In the genomic region with DNA sequence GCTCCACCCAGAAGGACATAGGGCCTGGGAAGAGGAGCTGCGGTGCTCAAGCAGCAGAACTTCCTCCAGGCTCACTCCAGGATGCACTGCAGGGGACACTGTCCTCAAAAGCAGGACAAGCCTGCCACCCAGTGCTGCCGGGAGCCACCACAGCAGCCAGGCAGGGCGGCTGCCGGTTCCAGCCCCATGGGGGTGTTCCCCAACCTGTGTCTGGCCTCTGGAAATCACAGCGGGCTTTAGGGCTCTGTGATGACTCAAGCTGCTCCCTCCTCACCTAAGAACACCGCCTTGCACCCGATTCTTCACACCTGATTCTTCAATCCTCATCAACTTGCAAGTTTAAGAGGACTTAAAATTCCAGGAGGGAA, we compare ENCODE assay signal across 11 cellular contexts.
A peak's percentile ranks its signal among the peaks of the same experiment; 100 is the strongest.
DNase-seq lines count a peak whose midpoint lies in the region; ATAC-seq and TF ChIP-seq lines count a peak whose summit lies in the region.
"Had no signal": no experiment of that assay in that cellular context is flagged by ENCODE, and none has a peak within 500 bp of the region (broad histone marks: within the 10 kb centered on the region; RNA-seq: fewer than 3 reads in every experiment).

No MANE protein-coding gene starts in this region.

- H3K4me3 ChIP-seq in OCI-LY3 (ENCODE audit: low read length), result no peak overlapping the region
- H3K4me3 ChIP-seq in upper lobe of right lung, result no peak overlapping the region
- no peak overlapping the region for H3K4me3 ChIP-seq in naive thymus-derived CD4-positive, alpha-beta T cell (ENCODE audit: low read length)
- H3K4me3 ChIP-seq: skin epidermis had no signal

- H3K27me3 Mint-ChIP-seq in central memory CD8-positive, alpha-beta T cell, result peaks cover 58% of the 10 kb centered on the region
- peaks cover 7 to 47% (median 34%) of the 10 kb centered on the region in 5 donors for H3K27me3 Mint-ChIP-seq in naive thymus-derived CD4-positive, alpha-beta T cell

- no peaks in the 10 kb centered on the region for H3K36me3 Mint-ChIP-seq in central memory CD8-positive, alpha-beta T cell (ENCODE audit: insufficient read depth)
- H3K36me3 Mint-ChIP-seq in naive thymus-derived CD4-positive, alpha-beta T cell, result no peaks in the 10 kb centered on the region
- H3K36me3 Mint-ChIP-seq: brain had no signal

- H4K20me1 ChIP-seq in OCI-LY3 (ENCODE audit: insufficient read depth, low read length), result no peaks in the 10 kb centered on the region

- intact Hi-C loops in upper lobe of right lung (cut with DNase I), result no loop called here
- intact Hi-C loops in naive thymus-derived CD4-positive, alpha-beta T cell (cut with micrococcal nuclease), result no loop called here

- H3K27me3 ChIP-seq in OCI-LY3 (ENCODE audit: low read depth, low read length), result peaks cover 7% of the 10 kb centered on the region
- H3K27me3 ChIP-seq in upper lobe of right lung, result peaks cover 19% of the 10 kb centered on the region
- no peaks in the 10 kb centered on the region for H3K27me3 ChIP-seq in naive thymus-derived CD4-positive, alpha-beta T cell (ENCODE audit: control insufficient read depth in 2 of 2, insufficient read depth in 2 of 2, low read length in 2 of 2)

- no peaks in the 10 kb centered on the region for H3K4me1 ChIP-seq in OCI-LY3 (ENCODE audit: low read length)
- H3K4me1 ChIP-seq in upper lobe of right lung, result peaks cover under 1% of the 10 kb centered on the region
- H3K4me1 ChIP-seq in naive thymus-derived CD4-positive, alpha-beta T cell (ENCODE audit: control insufficient read depth in 2 of 2, insufficient read depth in 2 of 2, low read length in 2 of 2), result no peaks in the 10 kb centered on the region

- no peaks in the 10 kb centered on the region for H3K36me3 ChIP-seq in OCI-LY3 (replicated peaks; ENCODE audit: low read depth, low read length)
- no peaks in the 10 kb centered on the region for H3K36me3 ChIP-seq in upper lobe of right lung
- H3K36me3 ChIP-seq in naive thymus-derived CD4-positive, alpha-beta T cell (ENCODE audit: control insufficient read depth in 2 of 3, insufficient read depth in 3 of 3, low read length in 3 of 3), result no peaks in the 10 kb centered on the region

- DNase-seq in 8988T, result peak; percentile 59
- peak; percentile 12 for DNase-seq in EH (ENCODE audit: low read depth)
- DNase-seq in central memory CD8-positive, alpha-beta T cell (ENCODE audit: low spot score in 2 of 2), result no peak
- no peak for DNase-seq in upper lobe of right lung
- DNase-seq in NCI-H526 treated with DMSO at 0.1 percent for 48 hours (lab: John Stamatoyannopoulos, UW), result no peak
- no peak for DNase-seq in naive thymus-derived CD4-positive, alpha-beta T cell
- DNase-seq: trophoblast cell had no signal

- H3K27ac Mint-ChIP-seq in central memory CD8-positive, alpha-beta T cell (ENCODE audit: low read depth), result no peak overlapping the region
- no peak overlapping the region for H3K27ac Mint-ChIP-seq in naive thymus-derived CD4-positive, alpha-beta T cell
- H3K27ac Mint-ChIP-seq: brain had no signal

- H3K79me2 ChIP-seq in OCI-LY3 (ENCODE audit: low read length), result no peaks in the 10 kb centered on the region

- no peaks in the 10 kb centered on the region for H3K9me3 ChIP-seq in OCI-LY3 (ENCODE audit: insufficient read depth, low read length)
- H3K9me3 ChIP-seq in upper lobe of right lung, result no peaks in the 10 kb centered on the region
- no peaks in the 10 kb centered on the region for H3K9me3 ChIP-seq in naive thymus-derived CD4-positive, alpha-beta T cell (ENCODE audit: control insufficient read depth in 2 of 3, low read length in 3 of 3)

- H3K9me3 Mint-ChIP-seq in central memory CD8-positive, alpha-beta T cell, result no peaks in the 10 kb centered on the region
- no peaks in the 10 kb centered on the region for H3K9me3 Mint-ChIP-seq in naive thymus-derived CD4-positive, alpha-beta T cell

- H2AFZ ChIP-seq in OCI-LY3 (ENCODE audit: low read depth, low read length), result no peak overlapping the region

- no peak overlapping the region for H3K4me3 Mint-ChIP-seq in central memory CD8-positive, alpha-beta T cell
- H3K4me3 Mint-ChIP-seq in naive thymus-derived CD4-positive, alpha-beta T cell, result no peak overlapping the region
- H3K4me3 Mint-ChIP-seq: brain had no signal

- CTCF ChIA-PET in naive thymus-derived CD4-positive, alpha-beta T cell (lab: Charles Lee), result no interaction called here

- ATAC-seq in central memory CD8-positive, alpha-beta T cell (replicated peaks; ENCODE audit: extremely low read depth, poor library complexity, severe bottlenecking), result peak; percentile 28
- ATAC-seq in upper lobe of right lung (no peak), GM21390 (IDR thresholded peaks at IDR 0.05; ENCODE audit: unreplicated experiment) (no peak)
- ATAC-seq in naive thymus-derived CD4-positive, alpha-beta T cell, result no peak

- no peak overlapping the region for H3K27ac ChIP-seq in OCI-LY3 (ENCODE audit: low read length)
- H3K27ac ChIP-seq in upper lobe of right lung, result no peak overlapping the region
- H3K27ac ChIP-seq in naive thymus-derived CD4-positive, alpha-beta T cell (ENCODE audit: low read depth, low read length), result no peak overlapping the region
- H3K27ac ChIP-seq: skin epidermis had no signal

- H3K9ac ChIP-seq in OCI-LY3 (ENCODE audit: low read length), result no peak overlapping the region

- no peak overlapping the region for H3K4me2 ChIP-seq in OCI-LY3 (ENCODE audit: low read length)

- POLR2A ChIA-PET in naive thymus-derived CD4-positive, alpha-beta T cell (lab: Charles Lee), result no interaction called here

- TF ChIP-seq CTCF in OCI-LY3 (IDR thresholded peaks at IDR 0.05; ENCODE audit: low read depth, low read length) (peak; percentile 15), upper lobe of right lung (IDR thresholded peaks at IDR 0.05) (no peak)

- peaks cover 6% of the 10 kb centered on the region for H3K4me1 Mint-ChIP-seq in central memory CD8-positive, alpha-beta T cell
- peaks cover under 1 to 3% (median 2%) of the 10 kb centered on the region in 7 donors for H3K4me1 Mint-ChIP-seq in naive thymus-derived CD4-positive, alpha-beta T cell

Comparison
In these comparisons a context has a peak if more than half of its experiments do, and no peak if none do; other contexts are left out.
1. DNase-seq: peak in 8988T (single experiment) and EH (single experiment); none in central memory CD8-positive, alpha-beta T cell (0 of 2), upper lobe of right lung (single experiment), NCI-H526 treated with DMSO at 0.1 percent for 48 hours (single experiment) and naive thymus-derived CD4-positive, alpha-beta T cell (0 of 9).